Comparison of ENCODE assay signal across 2 cellular contexts in the genomic region with DNA sequence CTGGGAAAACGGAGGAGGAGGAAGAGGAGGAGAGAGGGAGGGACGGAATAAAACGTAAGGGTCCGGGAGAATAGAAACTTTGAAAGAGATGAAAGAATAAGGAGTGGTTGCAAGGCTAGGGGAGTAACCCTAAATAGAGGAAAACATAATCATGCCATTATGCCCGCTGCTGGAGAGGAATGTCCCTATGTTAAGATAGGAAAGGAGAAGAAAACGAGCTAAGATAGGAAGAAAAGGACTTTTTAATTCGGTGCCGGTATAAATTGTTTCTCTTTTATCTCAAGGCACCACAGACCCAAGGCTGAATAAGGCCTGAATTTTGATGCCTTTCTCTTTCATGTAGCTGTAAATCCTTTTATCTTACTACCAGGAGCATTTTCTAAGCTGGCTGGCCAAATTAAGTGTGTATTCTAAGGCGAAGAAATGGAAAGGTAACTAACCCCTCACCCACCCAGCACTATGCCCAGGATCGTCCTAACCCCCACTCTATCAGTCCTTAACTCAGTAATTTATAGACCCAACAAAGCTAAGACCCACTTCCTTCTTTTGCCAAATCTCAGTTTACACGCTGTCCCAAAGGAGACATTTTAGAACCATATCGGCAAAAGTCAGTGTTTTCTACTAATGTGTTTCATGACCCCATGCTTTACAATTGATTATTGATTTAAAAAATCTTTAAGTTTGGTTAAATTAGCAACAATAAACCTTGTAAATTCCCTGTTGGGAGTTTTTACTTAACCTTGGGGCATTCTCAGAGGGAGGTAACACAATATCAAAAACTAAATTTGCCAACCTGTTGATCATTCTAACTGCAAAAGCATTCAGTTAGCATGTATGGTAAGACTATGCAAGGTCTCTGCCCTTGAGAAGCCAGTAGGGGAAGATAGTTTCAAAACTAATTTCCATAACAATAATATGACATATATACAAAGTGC.
TF ChIP-seq lines count a peak whose summit lies in the region.

No MANE protein-coding gene starts in this region.

TF ChIP-seq in SK-N-SH, 30 proteins besides CTCF, POLR2A, EP300 and RAD21:
- TF ChIP-seq, protein P1, sequence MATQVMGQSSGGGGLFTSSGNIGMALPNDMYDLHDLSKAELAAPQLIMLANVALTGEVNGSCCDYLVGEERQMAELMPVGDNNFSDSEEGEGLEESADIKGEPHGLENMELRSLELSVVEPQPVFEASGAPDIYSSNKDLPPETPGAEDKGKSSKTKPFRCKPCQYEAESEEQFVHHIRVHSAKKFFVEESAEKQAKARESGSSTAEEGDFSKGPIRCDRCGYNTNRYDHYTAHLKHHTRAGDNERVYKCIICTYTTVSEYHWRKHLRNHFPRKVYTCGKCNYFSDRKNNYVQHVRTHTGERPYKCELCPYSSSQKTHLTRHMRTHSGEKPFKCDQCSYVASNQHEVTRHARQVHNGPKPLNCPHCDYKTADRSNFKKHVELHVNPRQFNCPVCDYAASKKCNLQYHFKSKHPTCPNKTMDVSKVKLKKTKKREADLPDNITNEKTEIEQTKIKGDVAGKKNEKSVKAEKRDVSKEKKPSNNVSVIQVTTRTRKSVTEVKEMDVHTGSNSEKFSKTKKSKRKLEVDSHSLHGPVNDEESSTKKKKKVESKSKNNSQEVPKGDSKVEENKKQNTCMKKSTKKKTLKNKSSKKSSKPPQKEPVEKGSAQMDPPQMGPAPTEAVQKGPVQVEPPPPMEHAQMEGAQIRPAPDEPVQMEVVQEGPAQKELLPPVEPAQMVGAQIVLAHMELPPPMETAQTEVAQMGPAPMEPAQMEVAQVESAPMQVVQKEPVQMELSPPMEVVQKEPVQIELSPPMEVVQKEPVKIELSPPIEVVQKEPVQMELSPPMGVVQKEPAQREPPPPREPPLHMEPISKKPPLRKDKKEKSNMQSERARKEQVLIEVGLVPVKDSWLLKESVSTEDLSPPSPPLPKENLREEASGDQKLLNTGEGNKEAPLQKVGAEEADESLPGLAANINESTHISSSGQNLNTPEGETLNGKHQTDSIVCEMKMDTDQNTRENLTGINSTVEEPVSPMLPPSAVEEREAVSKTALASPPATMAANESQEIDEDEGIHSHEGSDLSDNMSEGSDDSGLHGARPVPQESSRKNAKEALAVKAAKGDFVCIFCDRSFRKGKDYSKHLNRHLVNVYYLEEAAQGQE (IDR thresholded peaks at IDR 0.05; ENCODE audit: low read depth, low read length) = no peak
- TF ChIP-seq GABPA (IDR thresholded peaks at IDR 0.05; ENCODE audit: low read depth) (peak; percentile 2; the same call in 1 of the 2 replicates), JUND (IDR thresholded peaks at IDR 0.05) (no peak), POLR2AphosphoS5 (IDR thresholded peaks at IDR 0.05; ENCODE audit: low read depth, low read length) (peak; percentile 41; the same call in 1 of the 2 replicates)

TF ChIP-seq in SK-N-SH treated with all-trans-retinoic acid at 6 μM for 48 hours, 23 proteins besides CTCF, POLR2A, EP300 and RAD21 (continued from another document):
- no peak for TF ChIP-seq PATZ1 (CRISPR knock-in tag; IDR thresholded peaks at IDR 0.05; ENCODE audit: borderline replicate concordance)
- no peak for TF ChIP-seq TCF4 (CRISPR knock-in tag; IDR thresholded peaks at IDR 0.05; ENCODE audit: borderline replicate concordance)
- TF ChIP-seq GLIS3 (CRISPR knock-in tag; IDR thresholded peaks at IDR 0.05) = no peak
- no peak for TF ChIP-seq BACH2 (CRISPR knock-in tag; IDR thresholded peaks at IDR 0.05; ENCODE audit: borderline replicate concordance)
TF ChIP-seq in SK-N-SH treated with all-trans-retinoic acid at 6 μM for 48 hours: peak in this region for 0.
